In the genomic region with DNA sequence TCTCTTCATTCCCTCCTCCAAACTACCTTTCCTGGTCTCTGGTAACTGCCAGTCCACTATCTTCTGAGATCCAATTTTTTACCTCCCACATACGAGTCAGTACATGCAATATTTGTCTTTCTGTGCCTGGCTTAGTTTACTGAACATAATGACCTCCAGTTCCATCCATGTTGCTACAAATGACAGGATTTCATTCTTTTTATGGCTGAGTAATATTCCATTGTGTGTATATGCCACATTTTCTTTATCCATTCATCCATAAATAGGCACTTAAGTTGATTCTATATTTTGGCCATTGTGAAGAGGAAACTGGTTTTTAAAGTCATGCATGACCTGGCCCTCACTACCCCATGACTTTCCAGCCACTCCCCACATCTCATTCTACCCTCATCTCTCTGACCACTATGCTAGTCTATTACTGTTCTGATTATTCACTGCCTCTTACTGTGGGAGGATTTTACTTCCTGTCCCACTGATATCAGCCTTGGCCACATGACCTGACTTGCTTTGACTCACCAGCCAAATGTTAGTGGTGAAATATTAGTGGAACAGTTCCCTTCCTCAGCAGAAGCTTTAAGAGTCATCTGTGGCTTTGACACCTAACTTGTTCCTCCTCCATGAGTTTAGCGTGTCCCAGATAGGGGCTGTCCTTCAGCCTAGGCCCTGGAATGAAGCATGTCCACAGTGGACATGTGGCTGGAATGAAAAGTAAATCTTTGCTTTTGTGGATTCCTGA, we compare ENCODE assay signal across 1 cellular context.
TF ChIP-seq lines count a peak whose summit lies in the region.

No MANE protein-coding gene starts in this region.

TF ChIP-seq in GM12878, 131 proteins besides CTCF, POLR2A, EP300 and RAD21 (continued from another document):
- TF ChIP-seq, protein P1, sequence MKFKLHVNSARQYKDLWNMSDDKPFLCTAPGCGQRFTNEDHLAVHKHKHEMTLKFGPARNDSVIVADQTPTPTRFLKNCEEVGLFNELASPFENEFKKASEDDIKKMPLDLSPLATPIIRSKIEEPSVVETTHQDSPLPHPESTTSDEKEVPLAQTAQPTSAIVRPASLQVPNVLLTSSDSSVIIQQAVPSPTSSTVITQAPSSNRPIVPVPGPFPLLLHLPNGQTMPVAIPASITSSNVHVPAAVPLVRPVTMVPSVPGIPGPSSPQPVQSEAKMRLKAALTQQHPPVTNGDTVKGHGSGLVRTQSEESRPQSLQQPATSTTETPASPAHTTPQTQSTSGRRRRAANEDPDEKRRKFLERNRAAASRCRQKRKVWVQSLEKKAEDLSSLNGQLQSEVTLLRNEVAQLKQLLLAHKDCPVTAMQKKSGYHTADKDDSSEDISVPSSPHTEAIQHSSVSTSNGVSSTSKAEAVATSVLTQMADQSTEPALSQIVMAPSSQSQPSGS (IDR thresholded peaks at IDR 0.05; ENCODE audit: low read length): peak; percentile 70
- peak; percentile 79 for TF ChIP-seq RUNX3 (IDR thresholded peaks at IDR 0.05; ENCODE audit: low read length)
- TF ChIP-seq MTA2 (IDR thresholded peaks at IDR 0.05; ENCODE audit: low read depth): peak; percentile 71; the same call in 1 of the 2 replicates
- no peak for TF ChIP-seq ASH2L (IDR thresholded peaks at IDR 0.05; ENCODE audit: borderline replicate concordance, low read depth)
- TF ChIP-seq FOXM1 (IDR thresholded peaks at IDR 0.05; ENCODE audit: low read depth, low read length): no peak
- TF ChIP-seq HCFC1 (IDR thresholded peaks at IDR 0.05; ENCODE audit: low read length): no peak
- peak in 1 of 2 experiments; percentile 48; a peak in 1 of 4 replicates for TF ChIP-seq BHLHE40 (IDR thresholded peaks at IDR 0.05; ENCODE audit: borderline replicate concordance in 1 of 2, low read depth in 2 of 2, low read length in 1 of 2)
- peak; percentile 76 for TF ChIP-seq IKZF1 (conservative IDR thresholded peaks at IDR 0.05)
- TF ChIP-seq NBN (IDR thresholded peaks at IDR 0.05): peak; percentile 70
- peak; percentile 54 for TF ChIP-seq USF1 (IDR thresholded peaks at IDR 0.05; ENCODE audit: borderline replicate concordance, extremely low read length, insufficient read depth, low read depth, low read length)
- TF ChIP-seq NFIC (IDR thresholded peaks at IDR 0.05; ENCODE audit: low read depth, low read length): peak; percentile 68
- peak; percentile 24 for TF ChIP-seq SP1 (IDR thresholded peaks at IDR 0.05; ENCODE audit: low read depth, low read length)
- TF ChIP-seq RAD51 (IDR thresholded peaks at IDR 0.05): peak; percentile 91
- TF ChIP-seq RCOR1 (conservative IDR thresholded peaks at IDR 0.05; ENCODE audit: low read depth, low read length): no peak
- TF ChIP-seq SPI1 (IDR thresholded peaks at IDR 0.05; ENCODE audit: borderline replicate concordance, insufficient read depth, low read depth, low read length): peak; percentile 85
- TF ChIP-seq IRF4 (IDR thresholded peaks at IDR 0.05; ENCODE audit: low read depth, low read length): peak; percentile 85
- TF ChIP-seq, protein P2, sequence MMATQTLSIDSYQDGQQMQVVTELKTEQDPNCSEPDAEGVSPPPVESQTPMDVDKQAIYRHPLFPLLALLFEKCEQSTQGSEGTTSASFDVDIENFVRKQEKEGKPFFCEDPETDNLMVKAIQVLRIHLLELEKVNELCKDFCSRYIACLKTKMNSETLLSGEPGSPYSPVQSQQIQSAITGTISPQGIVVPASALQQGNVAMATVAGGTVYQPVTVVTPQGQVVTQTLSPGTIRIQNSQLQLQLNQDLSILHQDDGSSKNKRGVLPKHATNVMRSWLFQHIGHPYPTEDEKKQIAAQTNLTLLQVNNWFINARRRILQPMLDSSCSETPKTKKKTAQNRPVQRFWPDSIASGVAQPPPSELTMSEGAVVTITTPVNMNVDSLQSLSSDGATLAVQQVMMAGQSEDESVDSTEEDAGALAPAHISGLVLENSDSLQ (IDR thresholded peaks at IDR 0.05): peak; percentile 27; the same call in 1 of the 2 replicates
- TF ChIP-seq MEF2B (IDR thresholded peaks at IDR 0.05; ENCODE audit: partially characterized antibody, poor library complexity, severe bottlenecking): peak; percentile 27
- TF ChIP-seq CBX5 (IDR thresholded peaks at IDR 0.05; ENCODE audit: low read depth): peak; percentile 44; the same call in 1 of the 2 replicates
- peak; percentile 42; the same call in 1 of the 2 replicates for TF ChIP-seq USF2 (IDR thresholded peaks at IDR 0.05; ENCODE audit: borderline replicate concordance, low read depth, low read length)
- TF ChIP-seq TCF3 (IDR thresholded peaks at IDR 0.05; ENCODE audit: borderline replicate concordance, insufficient read depth, low read depth, low read length): 0 out of 2 replicates have a peak, but pooled peaks have one; percentile 18
- no peak for TF ChIP-seq CHD4 (IDR thresholded peaks at IDR 0.05)
- 0 out of 2 replicates have a peak, but pooled peaks have one; percentile 37 for TF ChIP-seq CREM (IDR thresholded peaks at IDR 0.05; ENCODE audit: low read depth)
- peak; percentile 41; the same call in 1 of the 2 replicates for TF ChIP-seq BCL11A (IDR thresholded peaks at IDR 0.05; ENCODE audit: low read depth, low read length)
- TF ChIP-seq RELB (IDR thresholded peaks at IDR 0.05; ENCODE audit: low read depth): peak; percentile 83
- peak; percentile 85 to 86 for TF ChIP-seq IKZF2 (IDR thresholded peaks at IDR 0.05)
- TF ChIP-seq MTA3 (IDR thresholded peaks at IDR 0.05; ENCODE audit: borderline replicate concordance, low read length): peak; percentile 36; the same call in 1 of the 2 replicates
- TF ChIP-seq JUNB (IDR thresholded peaks at IDR 0.05): peak; percentile 48; the same call in 1 of the 2 replicates
- no peak for TF ChIP-seq E4F1 (IDR thresholded peaks at IDR 0.05; ENCODE audit: borderline replicate concordance, partially characterized antibody)
